ENCODE assay signal across 9 cellular contexts in the genomic region with DNA sequence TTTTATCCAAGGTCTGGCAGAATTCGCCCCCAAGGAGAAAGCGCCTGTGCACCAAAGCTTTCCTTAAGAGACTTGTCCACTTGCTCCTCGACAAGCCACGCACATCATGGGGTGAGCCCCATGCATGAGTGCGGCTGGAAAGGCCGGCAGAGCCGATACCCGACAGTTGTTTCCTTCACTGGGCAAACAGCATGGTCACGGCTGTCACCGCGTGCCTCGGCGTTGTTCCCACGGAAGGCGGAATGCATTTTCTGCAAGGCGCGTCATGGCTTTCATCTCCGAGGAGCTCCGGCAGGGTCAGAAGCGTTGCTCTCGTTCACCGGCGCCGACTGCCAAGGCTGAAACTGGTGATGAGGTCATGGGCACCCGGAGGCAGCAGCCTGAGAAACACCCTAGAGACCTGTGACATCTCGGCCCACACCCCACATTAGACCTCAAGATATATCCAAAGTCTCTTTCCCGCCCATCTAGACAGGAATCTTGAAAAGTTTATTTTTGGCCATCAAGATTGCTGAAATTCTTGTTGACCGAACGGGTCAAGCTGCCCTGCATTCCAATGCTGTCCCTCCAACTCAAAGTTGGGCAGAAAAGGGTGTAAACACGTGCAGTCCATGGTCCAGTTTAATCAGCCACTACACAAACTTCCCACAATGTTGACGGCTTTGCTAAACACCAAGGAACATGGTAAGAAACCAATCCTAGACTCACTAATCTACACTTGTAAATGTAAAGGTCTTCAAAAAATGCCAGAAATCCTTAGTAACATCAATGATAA. TPM values are rescaled to one million over a fixed set of nuclear protein-coding genes. Genes with fewer than 3 reads are reported as not detected.
A peak's percentile ranks its signal among the peaks of the same experiment; 100 is the strongest.
DNase-seq lines count a peak whose midpoint lies in the region; TF ChIP-seq lines count a peak whose summit lies in the region.
"Had no signal": no experiment of that assay in that cellular context is flagged by ENCODE, and none has a peak within 500 bp of the region (broad histone marks: within the 10 kb centered on the region; RNA-seq: fewer than 3 reads in every experiment).

No MANE protein-coding gene starts in this region.

- H3K4me3 Mint-ChIP-seq in activated CD4-positive, alpha-beta T cell treated with anti-CD3 and anti-CD28 coated beads, Interleukin-2, amount 10 ng/mL, durations not matched to agents 7 days and 5 days: no peak overlapping the region
- H3K4me3 Mint-ChIP-seq: central memory CD8-positive, alpha-beta T cell had no signal

- peaks cover 3% of the 10 kb centered on the region for H3K4me1 ChIP-seq in mesendoderm (ENCODE audit: control insufficient read depth, low read depth, low read length)
- H3K4me1 ChIP-seq in tibial artery: peaks cover 0 to 40% (median 9%) of the 10 kb centered on the region in 4 donors

- peak overlapping the region; percentile 95 for H3K56ac ChIP-seq in mesendoderm (ENCODE audit: low read length)

- peaks cover 28% of the 10 kb centered on the region for H3K79me2 ChIP-seq in mesendoderm (ENCODE audit: control insufficient read depth, insufficient read depth, low read length)

- no peak for DNase-seq in activated CD4-positive, alpha-beta T cell treated with anti-CD3 and anti-CD28 coated beads, Interleukin-2, amount 10 ng/mL, durations not matched to agents 7 days and 5 days
- DNase-seq in activated CD4-positive, alpha-beta T cell treated with anti-CD3 and anti-CD28 coated beads for 1 hour: no peak
- DNase-seq in RWPE1 (ENCODE audit: low spot score): peak; percentile 20
- DNase-seq in epithelial cell of prostate (ENCODE audit: low read depth, low spot score): no peak
- peak; percentile 82 for DNase-seq in mesendoderm
- peak; percentile 73 to 93 for DNase-seq in tibial artery
- DNase-seq in GF-D8 (lab: John Stamatoyannopoulos, UW): no peak
- DNase-seq in NCI-H1694 (lab: John Stamatoyannopoulos, UW): no peak

- H2BK120ac ChIP-seq in mesendoderm (ENCODE audit: low read depth, low read length): no peak overlapping the region

- no peak overlapping the region for H2AK5ac ChIP-seq in mesendoderm (ENCODE audit: low read length)

- H3K27me3 ChIP-seq in mesendoderm (ENCODE audit: insufficient read depth, low read length, poor library complexity) (no peaks in the 10 kb centered on the region), tibial artery (no peaks in the 10 kb centered on the region)

- no peak overlapping the region for H2BK5ac ChIP-seq in mesendoderm (ENCODE audit: low read length)

- H3K4me3 ChIP-seq in mesendoderm (ENCODE audit: low read length) (peak overlapping the region; percentile 54), tibial artery (peak overlapping the region; percentile 81 to 85)

- H3K9ac ChIP-seq in mesendoderm (ENCODE audit: low read length): peak overlapping the region; percentile 59

- H3K36me3 Mint-ChIP-seq in activated CD4-positive, alpha-beta T cell treated with anti-CD3 and anti-CD28 coated beads, Interleukin-2, amount 10 ng/mL, durations not matched to agents 7 days and 5 days (ENCODE audit: low read depth): peaks cover 9% of the 10 kb centered on the region

- peaks cover 68% of the 10 kb centered on the region for H3K27me3 Mint-ChIP-seq in activated CD4-positive, alpha-beta T cell treated with anti-CD3 and anti-CD28 coated beads, Interleukin-2, amount 10 ng/mL, durations not matched to agents 7 days and 5 days

- H4K8ac ChIP-seq in mesendoderm (ENCODE audit: low read depth, low read length): no peak overlapping the region

- peaks cover 16% of the 10 kb centered on the region for H3K9me3 Mint-ChIP-seq in activated CD4-positive, alpha-beta T cell treated with anti-CD3 and anti-CD28 coated beads, Interleukin-2, amount 10 ng/mL, durations not matched to agents 7 days and 5 days

- H3K79me1 ChIP-seq in mesendoderm (ENCODE audit: low read length): no peaks in the 10 kb centered on the region

- H3K4me1 Mint-ChIP-seq in activated CD4-positive, alpha-beta T cell treated with anti-CD3 and anti-CD28 coated beads, Interleukin-2, amount 10 ng/mL, durations not matched to agents 7 days and 5 days: peaks cover 17% of the 10 kb centered on the region

- TF ChIP-seq CTCF in RWPE1 (conservative IDR thresholded peaks at IDR 0.05; ENCODE audit: low read depth) (no peak), tibial artery (IDR thresholded peaks at IDR 0.05) (no peak)

- CTCF ChIA-PET in activated CD4-positive, alpha-beta T cell treated with anti-CD3 and anti-CD28 coated beads, Interleukin-2, amount 10 ng/mL, durations not matched to agents 7 days and 5 days (lab: Charles Lee): no interaction called here
- CTCF ChIA-PET in RWPE1 (lab: Yijun Ruan, JAX): interaction anchor here (0.7 kb wide), 2 partner anchors 18 to 541 kb away, joined by 4 to 5 read pairs; no protein-coding TSS in a partner anchor

- no peak overlapping the region for H3K23ac ChIP-seq in mesendoderm (ENCODE audit: low read length)

- no peaks in the 10 kb centered on the region for H3K36me3 ChIP-seq in mesendoderm (ENCODE audit: control insufficient read depth, insufficient read depth, low read length)
- H3K36me3 ChIP-seq in tibial artery: no peaks in the 10 kb centered on the region

- H3K27ac Mint-ChIP-seq in activated CD4-positive, alpha-beta T cell treated with anti-CD3 and anti-CD28 coated beads, Interleukin-2, amount 10 ng/mL, durations not matched to agents 7 days and 5 days: peak overlapping the region; percentile 55

- no peak overlapping the region for H4K5ac ChIP-seq in mesendoderm (ENCODE audit: low read length)

- POLR2A ChIA-PET in activated CD4-positive, alpha-beta T cell treated with anti-CD3 and anti-CD28 coated beads, Interleukin-2, amount 10 ng/mL, durations not matched to agents 7 days and 5 days (lab: Charles Lee): no interaction called here
- POLR2A ChIA-PET in RWPE1 (lab: Yijun Ruan, JAX; ENCODE audit: low non-redundant PET): no interaction called here

- H3K27ac ChIP-seq in RWPE1: peak overlapping the region; percentile 94
- H3K27ac ChIP-seq in epithelial cell of prostate: peak overlapping the region; percentile 97
- H3K27ac ChIP-seq in mesendoderm (ENCODE audit: low read depth, low read length): peak overlapping the region; percentile 69
- H3K27ac ChIP-seq in tibial artery: peak overlapping the region; percentile 90 to 95

- no CpG with 5 or more reads among the region's 31 CpGs for WGBS in mesendoderm (ENCODE audit: extremely low coverage, insufficient coverage, low lambda C conversion rate)

- H3K9me3 ChIP-seq in tibial artery: no peaks in the 10 kb centered on the region

- intact Hi-C loops in tibial artery (cut with DNase I; ENCODE audit: low total_unique reads): loop anchor here (5.0 kb wide), 1 partner anchor 49 kb away; no protein-coding TSS in a partner anchor

- H3K4me2 ChIP-seq in mesendoderm (ENCODE audit: low read length): peak overlapping the region; percentile 73

- no peak overlapping the region for H2BK15ac ChIP-seq in mesendoderm (replicated peaks; ENCODE audit: low read depth)

- peak overlapping the region; percentile 3 for H3K18ac ChIP-seq in mesendoderm (ENCODE audit: low read length)

- no peak overlapping the region for H3K4ac ChIP-seq in mesendoderm (ENCODE audit: low read depth, low read length)

RNA-seq across cellular contexts. Expression of a gene that starts 0.6 kb away (rescaled TPM):
- not detected for total RNA-seq in activated CD4-positive, alpha-beta T cell treated with anti-CD3 and anti-CD28 coated beads, Interleukin-2, amount 10 ng/mL, durations not matched to agents 7 days and 5 days
- 107 TPM for polyA plus RNA-seq in mesendoderm (2013, experiment 1 of 2)
- polyA plus RNA-seq in mesendoderm (2013, experiment 2 of 2): 108 TPM

Comparison
In these comparisons a context has a peak if more than half of its experiments do, and no peak if none do; other contexts are left out.
1. DNase-seq: peak in RWPE1 (single experiment), mesendoderm (single experiment) and tibial artery (2 of 2); none in activated CD4-positive, alpha-beta T cell treated with anti-CD3 and anti-CD28 coated beads, Interleukin-2, amount 10 ng/mL, durations not matched to agents 7 days and 5 days (single experiment), activated CD4-positive, alpha-beta T cell treated with anti-CD3 and anti-CD28 coated beads for 1 hour (single experiment), epithelial cell of prostate (single experiment), GF-D8 (single experiment) and NCI-H1694 (single experiment).
2. Peak in every context shown above with its lines, with median percentiles within 50 percentile points of each other: H3K27ac ChIP-seq.